ENCODE assay signal across 8 cellular contexts in the genomic region with DNA sequence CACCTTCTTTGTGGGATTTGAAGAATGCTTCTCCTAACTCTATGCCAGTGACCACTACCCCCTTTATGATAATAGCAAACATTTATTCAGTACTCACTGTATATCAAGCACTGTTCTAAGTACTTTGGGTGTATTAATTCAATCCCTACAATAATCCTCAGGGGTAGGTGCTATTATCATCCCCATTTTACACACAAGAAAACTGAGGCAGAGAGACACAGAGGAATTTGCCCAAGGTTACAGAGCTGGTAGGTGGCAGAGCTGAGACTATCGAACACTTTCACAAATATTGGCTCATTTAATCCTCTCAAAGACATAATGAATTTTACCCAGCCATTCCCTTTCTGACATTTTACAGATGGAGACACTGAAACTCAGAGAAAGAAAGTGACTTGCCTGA.
"Had no signal": no experiment of that assay in that cellular context is flagged by ENCODE, and none has a peak within 500 bp of the region (broad histone marks: within the 10 kb centered on the region; RNA-seq: fewer than 3 reads in every experiment).

No MANE protein-coding gene starts in this region.

- FAIRE-seq: G401.6, GM12878, GM12891, GM12892, GM18507, GM19239 had no signal

- DNase-seq: GDM1, GF-D8 had no signal

- H3K4me3 ChIP-seq: GM12878 had no signal

- ATAC-seq: GM12878 had no signal
